Comparison of ENCODE assay signal across 29 cellular contexts in genomic region chr1:228066416-228066815, GRCh38. TPM values are rescaled to one million over a fixed set of nuclear protein-coding genes. Genes with fewer than 3 reads are reported as not detected.
DNase-seq lines count a peak whose midpoint lies in the region; ATAC-seq, FAIRE-seq and TF ChIP-seq lines count a peak whose summit lies in the region.
"Had no signal": no experiment of that assay in that cellular context is flagged by ENCODE, and none has a peak within 500 bp of the region (broad histone marks: within the 10 kb centered on the region; RNA-seq: fewer than 3 reads in every experiment).

No MANE protein-coding gene starts in this region.

- ATAC-seq in K562 (no peak), GM21528 (IDR thresholded peaks at IDR 0.05; ENCODE audit: low FRiP score, unreplicated experiment) (no peak)
- ATAC-seq: GM12878, PC-3, SK-N-SH treated with all-trans-retinoic acid at 6 μM for 48 hours had no signal

- no TSS peak for BruUV-seq in K562 (replicated peaks; lab: Mats Ljungman, UMichigan)

- H3K36me3 ChIP-seq in K562 (ENCODE audit: control insufficient read depth, insufficient read depth, low read length) = no peaks in the 10 kb centered on the region
- no peaks in the 10 kb centered on the region for H3K36me3 ChIP-seq in neuronal stem cell (replicated peaks in 1 of 2; ENCODE audit: control insufficient read depth in 2 of 2, insufficient read depth in 2 of 2, low read length in 2 of 2)
- H3K36me3 ChIP-seq in stomach = no peaks in the 10 kb centered on the region
- H3K36me3 ChIP-seq: BE2C, SJCRH30 had no signal

- H3K27ac ChIP-seq in K562 (ENCODE audit: extremely low read depth, low read depth, low read length) (no peak overlapping the region), neuronal stem cell (replicated peaks; ENCODE audit: low read length) (no peak overlapping the region), stomach (no peak overlapping the region)
- H3K27ac ChIP-seq: KMS-11, SJCRH30 had no signal

- TF ChIP-seq POLR2A in K562 (conservative IDR thresholded peaks at IDR 0.05) = no peak
- no peak for TF ChIP-seq POLR2A in stomach (IDR thresholded peaks at IDR 0.05)

- TF ChIP-seq EP300 in K562 (IDR thresholded peaks at IDR 0.05; ENCODE audit: low read length) (no peak), stomach (IDR thresholded peaks at IDR 0.05) (no peak)

- CTCF ChIA-PET in K562 (lab: Yijun Ruan, JAX; ENCODE audit: low intra/inter-chr PET ratio) = no interaction called here

- H3K14ac ChIP-seq in neuronal stem cell (ENCODE audit: low read length) = no peak overlapping the region

- H3K4me2 ChIP-seq in K562 (ENCODE audit: insufficient read depth, low read length) (no peak overlapping the region), neuronal stem cell (ENCODE audit: insufficient read depth, low read length, poor library complexity, severe bottlenecking) (no peak overlapping the region)
- H3K4me2 ChIP-seq: KMS-11 had no signal

- TF ChIP-seq CTCF in K562 (IDR thresholded peaks at IDR 0.05 in 2 of 3, conservative IDR thresholded peaks at IDR 0.05 in 1 of 3; ENCODE audit: insufficient read depth in 2 of 3, low read depth in 1 of 3, low read length in 3 of 3) (no peak), stomach (IDR thresholded peaks at IDR 0.05) (no peak)

- H3K9ac ChIP-seq in K562 (ENCODE audit: insufficient read depth in 1 of 2, low read depth in 2 of 2, low read length in 2 of 2) (no peak overlapping the region), neuronal stem cell (ENCODE audit: low read depth, low read length, poor library complexity) (no peak overlapping the region)
- H3K9ac ChIP-seq: KMS-11 had no signal

- POLR2A ChIA-PET in K562 (lab: Yijun Ruan, JAX) = interaction anchor here (0.6 to 1.4 kb wide), 5 partner anchors 10 to 61 kb away, joined by 3 to 5 read pairs (median 3); partner anchors contain the start of gene ARF1

- no peak overlapping the region for H2BK5ac ChIP-seq in neuronal stem cell (ENCODE audit: low read length)

- H3K23ac ChIP-seq in neuronal stem cell (ENCODE audit: low read depth, low read length, poor library complexity) = no peak overlapping the region

- no peak for TF ChIP-seq RAD21 in K562 (CRISPR knock-in tag; conservative IDR thresholded peaks at IDR 0.05 in 1 of 2, IDR thresholded peaks at IDR 0.05 in 1 of 2)

- H3K4ac ChIP-seq in neuronal stem cell (ENCODE audit: low read length) = no peak overlapping the region

- no peak overlapping the region for H4K91ac ChIP-seq in neuronal stem cell (ENCODE audit: low read depth, low read length, poor library complexity)

- H3K9me3 ChIP-seq in K562 (replicated peaks; ENCODE audit: control insufficient read depth, insufficient read depth, low read depth, low read length) = no peaks in the 10 kb centered on the region
- H3K9me3 ChIP-seq in neuronal stem cell (replicated peaks in 1 of 2; ENCODE audit: control insufficient read depth in 2 of 2, insufficient read depth in 1 of 2, low read depth in 1 of 2, low read length in 2 of 2) = peaks cover 0 to 3% of the 10 kb centered on the region in 2 donors
- H3K9me3 ChIP-seq in stomach = no peaks in the 10 kb centered on the region
- H3K9me3 ChIP-seq: BE2C, SJCRH30 had no signal

- no peaks in the 10 kb centered on the region for H3K9me1 ChIP-seq in K562 (ENCODE audit: control insufficient read depth, insufficient read depth, low read length)

- in situ Hi-C loops in K562 (cut with MboI) = no loop called here

- peak overlapping the region; percentile 84 for H2AK5ac ChIP-seq in neuronal stem cell (ENCODE audit: low read depth, low read length)

- no peaks in the 10 kb centered on the region for H3K79me2 ChIP-seq in K562 (ENCODE audit: control insufficient read depth, insufficient read depth, low read length)

- no peak overlapping the region for H2BK120ac ChIP-seq in neuronal stem cell (ENCODE audit: low read depth, low read length)

- H2AFZ ChIP-seq in K562 (ENCODE audit: low read depth, low read length) = no peak overlapping the region
- H2AFZ ChIP-seq in neuronal stem cell (ENCODE audit: low read length) = no peak overlapping the region

- H3K18ac ChIP-seq in neuronal stem cell (ENCODE audit: low read length) = no peak overlapping the region

- H3K79me1 ChIP-seq in neuronal stem cell (ENCODE audit: low read depth, low read length) = no peaks in the 10 kb centered on the region

- peaks cover 0 to 19% of the 10 kb centered on the region in 2 experiments; a peak in 2 of 5 replicates for H3K4me1 ChIP-seq in K562 (replicated peaks in 1 of 2; ENCODE audit: control insufficient read depth in 2 of 2, insufficient read depth in 2 of 2, low read length in 2 of 2)
- no peaks in the 10 kb centered on the region for H3K4me1 ChIP-seq in neuronal stem cell (ENCODE audit: control insufficient read depth in 2 of 2, insufficient read depth in 1 of 2, low read depth in 1 of 2, low read length in 2 of 2)
- H3K4me1 ChIP-seq in stomach = no peaks in the 10 kb centered on the region
- H3K4me1 ChIP-seq: BE2C, SJCRH30 had no signal

- H2BK15ac ChIP-seq in neuronal stem cell (ENCODE audit: low read length) = no peak overlapping the region

- no peaks in the 10 kb centered on the region for H4K20me1 ChIP-seq in K562 (replicated peaks; ENCODE audit: control insufficient read depth, insufficient read depth, low read length)

- H3K4me3 ChIP-seq in K562 (no peak overlapping the region), neuronal stem cell (ENCODE audit: low read length in 2 of 2) (no peak overlapping the region), stomach (no peak overlapping the region)
- H3K4me3 ChIP-seq: GM12878, SJCRH30 had no signal

- H4K8ac ChIP-seq in neuronal stem cell (ENCODE audit: low read depth, low read length) = no peak overlapping the region

- no peak overlapping the region for H2BK12ac ChIP-seq in neuronal stem cell (ENCODE audit: low read length)

- 0% methylated on average over 4 of the region's 4 CpGs for WGBS in K562 (ENCODE audit: insufficient coverage, low coverage, missing lambda C conversion rate)
- WGBS in neuronal stem cell (ENCODE audit: extremely low coverage in 2 of 2, insufficient read length in 2 of 2, insufficient replicate concordance in 1 of 2), 2 donors = no CpG with 5 or more reads among the region's 4 CpGs
- WGBS in stomach, 5 donors = 35 to 50% (median 41%) methylated on average over 4 of the region's 4 CpGs

- intact Hi-C loops in K562 (cut with micrococcal nuclease) = no loop called here
- intact Hi-C loops in stomach (cut with DNase I; ENCODE audit: low total_unique reads) = no loop called here

- DNase-seq in activated effector memory CD4-positive, alpha-beta T cell treated with anti-CD3 and anti-CD28 coated beads, Interleukin-2, amount 50 U/mL, for 16 hours = peak; percentile 24
- DNase-seq in activated effector memory CD4-positive, alpha-beta T cell treated with Interleukin-2 at 50 U/mL for 16 hours = no peak
- DNase-seq in K562 (ENCODE audit: extremely low read depth in 1 of 4, low spot score in 3 of 4) = no peak
- DNase-seq in neuronal stem cell (ENCODE audit: low spot score) = no peak
- DNase-seq in stomach = peak; percentile 21
- DNase-seq in cerebellar cortex (ENCODE audit: low spot score) = no peak
- DNase-seq in iPS-NIHi7 (ENCODE audit: extremely low spot score) = no peak
- DNase-seq: BE2C; Calu3; DMS153; GDM1; HCEC 1CT; IMR-90; MM.1S; NCI-H1436; NCI-H187; NCI-H2081 treated with DMSO at 0.1 percent for 48 hours; NCI-H2171; NCI-H226; NCI-H510A treated with DMSO at 0.1 percent for 48 hours; NCI-H748 treated with DMSO at 0.1 percent for 48 hours; NK-92 treated with Interleukin-12 subunit alpha and Interleukin-12 subunit beta, amount 100 ng/mL, for 24 hours; PC-3; SJCRH30 had no signal

- H3K27me3 ChIP-seq in K562 (ENCODE audit: control insufficient read depth in 2 of 2, insufficient read depth in 2 of 2, low read length in 2 of 2) = peaks cover 11 to 33% of the 10 kb centered on the region in 2 experiments; a peak in 4 of 5 replicates
- peaks cover 3 to 84% (median 52%) of the 10 kb centered on the region in 3 experiments for H3K27me3 ChIP-seq in neuronal stem cell (ENCODE audit: control insufficient read depth in 3 of 3, insufficient read depth in 3 of 3, low read depth in 1 of 3, low read length in 3 of 3)
- H3K27me3 ChIP-seq in stomach = peaks cover 0 to 100% (median 61%) of the 10 kb centered on the region in 3 donors
- H3K27me3 ChIP-seq: SJCRH30 had no signal

- no peak for FAIRE-seq in K562 (lab: Jason Lieb, UNC)
- FAIRE-seq: GM12878, H1 had no signal

RNA-seq across cellular contexts. Expression of gene ARF1, which starts 16.1 kb away (rescaled TPM):
- total RNA-seq in K562 (2011; cell fraction: chromatin; rRNA removed; ENCODE audit: low replicate concordance) = 99.7 and 210 TPM in 2 replicates
- total RNA-seq in K562 (2011; cell fraction: nucleolus; rRNA removed) = 245 and 251 TPM in 2 replicates
- total RNA-seq in K562 (2011; cell fraction: nucleoplasm; rRNA removed) = 187 and 199 TPM in 2 replicates
- total RNA-seq in K562 (2014; rRNA removed) (325 and 442 TPM in 2 replicates), K562 (2014; rRNA removed; fragmentation: Illumina TruSeq; extraction: Trizol) (120 and 140 TPM in 2 replicates), K562 (2015; rRNA removed; fragmentation: Illumina TruSeq; extraction: Trizol) (192 and 198 TPM in 2 replicates), K562 (2021) (472 and 483 TPM in 2 replicates), stomach (100 to 1,000 TPM; 111 to 289 (median 131) TPM)
- polyA plus RNA-seq in K562 (2011; rRNA removed) (351 and 621 TPM in 2 replicates), K562 (2014; fragmentation: Illumina TruSeq; extraction: Trizol) (593 and 811 TPM in 2 replicates), K562 (2014; fragmentation: Nextera tagmentation; extraction: Ambion mirVana) (100 to 1,000 TPM in 1 of 2 experiments, 10 to 100 TPM in 1; 69.8 to 232 TPM), K562 (2014; rRNA removed) (435 and 476 TPM in 2 replicates), stomach (100 to 1,000 TPM; 230 to 310 (median 271) TPM)
- 776 and 1,036 TPM in 2 replicates for polyA plus RNA-seq in K562 (2011; cell fraction: cytosol; rRNA removed)
- 257 and 274 TPM in 2 replicates for polyA plus RNA-seq in K562 (2011; cell fraction: nucleus; rRNA removed)
- 485 and 750 TPM in 2 replicates for polyA plus RNA-seq in K562 (2012)
- polyA minus RNA-seq in K562 (2011; rRNA and poly(A)+ RNA removed) = 408 and 480 TPM in 2 replicates
- polyA minus RNA-seq in K562 (2011; cell fraction: cytosol; rRNA and poly(A)+ RNA removed) = 429 and 660 TPM in 2 replicates
- polyA minus RNA-seq in K562 (2011; cell fraction: nucleus; rRNA and poly(A)+ RNA removed) = 68.0 and 128 TPM in 2 replicates
- polyA plus RNA-seq in neuronal stem cell (2013, experiment 1 of 2) = 267 TPM
- 266 TPM for polyA plus RNA-seq in neuronal stem cell (2013, experiment 2 of 2)

RNA-seq across cellular contexts. Expression of gene C1orf35, which starts 36.7 kb away (rescaled TPM):
- total RNA-seq in K562 (2011; cell fraction: chromatin; rRNA removed; ENCODE audit: low replicate concordance) = 16.4 and 31.0 TPM in 2 replicates
- 27.0 and 28.6 TPM in 2 replicates for total RNA-seq in K562 (2011; cell fraction: nucleolus; rRNA removed)
- total RNA-seq in K562 (2011; cell fraction: nucleoplasm; rRNA removed) = 20.4 and 20.5 TPM in 2 replicates
- total RNA-seq in K562 (2014; rRNA removed) = 42.2 and 50.8 TPM in 2 replicates
- total RNA-seq in K562 (2014; rRNA removed; fragmentation: Illumina TruSeq; extraction: Trizol) = 4.9 and 8.3 TPM in 2 replicates
- total RNA-seq in K562 (2015; rRNA removed; fragmentation: Illumina TruSeq; extraction: Trizol) = 18.9 and 23.2 TPM in 2 replicates
- total RNA-seq in K562 (2021) = 38.2 and 41.8 TPM in 2 replicates
- 10.8 and 15.6 TPM in 2 replicates for polyA plus RNA-seq in K562 (2011; rRNA removed)
- polyA plus RNA-seq in K562 (2011; cell fraction: cytosol; rRNA removed) = 12.7 and 22.3 TPM in 2 replicates
- polyA plus RNA-seq in K562 (2011; cell fraction: nucleus; rRNA removed) = 44.7 and 65.7 TPM in 2 replicates
- polyA plus RNA-seq in K562 (2012) = 28.9 and 30.6 TPM in 2 replicates
- polyA plus RNA-seq in K562 (2014; fragmentation: Illumina TruSeq; extraction: Trizol) = 12.5 and 20.9 TPM in 2 replicates
- polyA plus RNA-seq in K562 (2014; fragmentation: Nextera tagmentation; extraction: Ambion mirVana) = 1 to 10 TPM; 3.2 to 3.8 TPM
- polyA plus RNA-seq in K562 (2014; rRNA removed) = 34.3 and 48.7 TPM in 2 replicates
- 1.9 and 2.0 TPM in 2 replicates for polyA minus RNA-seq in K562 (2011; rRNA and poly(A)+ RNA removed)
- polyA minus RNA-seq in K562 (2011; cell fraction: cytosol; rRNA and poly(A)+ RNA removed) = 2.3 and 5.9 TPM in 2 replicates
- polyA minus RNA-seq in K562 (2011; cell fraction: nucleus; rRNA and poly(A)+ RNA removed) = 6.9 and 8.2 TPM in 2 replicates
- polyA plus RNA-seq in neuronal stem cell (2013, experiment 1 of 2) = 28.9 TPM
- polyA plus RNA-seq in neuronal stem cell (2013, experiment 2 of 2) = 28.4 TPM
- total RNA-seq in stomach = 10 to 100 TPM in 2 of 5 donors, 1 to 10 TPM in 2, under 1 TPM in 1; 0.58 to 94.7 (median 5.0) TPM
- 10 to 100 TPM; 12.8 to 30.5 (median 20.0) TPM for polyA plus RNA-seq in stomach

RNA-seq across cellular contexts. Expression of gene MRPL55, which starts 42.7 kb away (rescaled TPM):
- 49.1 and 124 TPM in 2 replicates for total RNA-seq in K562 (2011; cell fraction: chromatin; rRNA removed; ENCODE audit: low replicate concordance)
- 125 and 127 TPM in 2 replicates for total RNA-seq in K562 (2011; cell fraction: nucleolus; rRNA removed)
- total RNA-seq in K562 (2011; cell fraction: nucleoplasm; rRNA removed) = 91.0 and 99.2 TPM in 2 replicates
- total RNA-seq in K562 (2014; rRNA removed) (228 and 230 TPM in 2 replicates), K562 (2014; rRNA removed; fragmentation: Illumina TruSeq; extraction: Trizol) (26.7 and 47.2 TPM in 2 replicates), K562 (2015; rRNA removed; fragmentation: Illumina TruSeq; extraction: Trizol) (83.8 and 90.1 TPM in 2 replicates), K562 (2021) (112 and 120 TPM in 2 replicates), stomach (100 to 1,000 TPM in 1 of 5 donors, 10 to 100 TPM in 4; 18.7 to 101 (median 77.4) TPM)
- polyA plus RNA-seq in K562 (2011; rRNA removed) (65.9 and 115 TPM in 2 replicates), K562 (2014; fragmentation: Illumina TruSeq; extraction: Trizol) (81.0 and 93.0 TPM in 2 replicates), K562 (2014; fragmentation: Nextera tagmentation; extraction: Ambion mirVana) (10 to 100 TPM; 34.9 to 77.0 TPM), K562 (2014; rRNA removed) (154 and 166 TPM in 2 replicates), stomach (100 to 1,000 TPM; 136 to 158 (median 156) TPM)
- polyA plus RNA-seq in K562 (2011; cell fraction: cytosol; rRNA removed) = 142 and 334 TPM in 2 replicates
- 277 and 406 TPM in 2 replicates for polyA plus RNA-seq in K562 (2011; cell fraction: nucleus; rRNA removed)
- 90.3 and 111 TPM in 2 replicates for polyA plus RNA-seq in K562 (2012)
- 25.6 and 46.0 TPM in 2 replicates for polyA minus RNA-seq in K562 (2011; rRNA and poly(A)+ RNA removed)
- polyA minus RNA-seq in K562 (2011; cell fraction: cytosol; rRNA and poly(A)+ RNA removed) = 61.9 and 66.6 TPM in 2 replicates
- polyA minus RNA-seq in K562 (2011; cell fraction: nucleus; rRNA and poly(A)+ RNA removed) = 48.2 and 76.1 TPM in 2 replicates
- 69.3 TPM for polyA plus RNA-seq in neuronal stem cell (2013, experiment 1 of 2)
- polyA plus RNA-seq in neuronal stem cell (2013, experiment 2 of 2) = 63.2 TPM

RNA-seq across cellular contexts. Expression of gene WNT3A, which starts 59.6 kb away (rescaled TPM):
- not detected in 2 replicates for total RNA-seq in K562 (2011; cell fraction: chromatin; rRNA removed; ENCODE audit: low replicate concordance)
- not detected in 2 replicates for total RNA-seq in K562 (2011; cell fraction: nucleolus; rRNA removed)
- not detected in 2 replicates for total RNA-seq in K562 (2011; cell fraction: nucleoplasm; rRNA removed)
- total RNA-seq in K562 (2014; rRNA removed) (not detected in 2 replicates), K562 (2014; rRNA removed; fragmentation: Illumina TruSeq; extraction: Trizol) (not detected in 2 replicates), K562 (2015; rRNA removed; fragmentation: Illumina TruSeq; extraction: Trizol) (not detected in 2 replicates), K562 (2021) (not detected in 2 replicates), stomach (not detected)
- polyA plus RNA-seq in K562 (2011; rRNA removed) (not detected in 2 replicates), K562 (2014; fragmentation: Illumina TruSeq; extraction: Trizol) (not detected in 2 replicates), K562 (2014; fragmentation: Nextera tagmentation; extraction: Ambion mirVana) (not detected), K562 (2014; rRNA removed) (not detected in 2 replicates), stomach (under 1 TPM in 2 of 3 donors, not detected in 1; 0.31 to 0.90 TPM)
- not detected in 2 replicates for polyA plus RNA-seq in K562 (2011; cell fraction: cytosol; rRNA removed)
- polyA plus RNA-seq in K562 (2011; cell fraction: nucleus; rRNA removed) = not detected in 2 replicates
- not detected in 2 replicates for polyA plus RNA-seq in K562 (2012)
- not detected in 2 replicates for polyA minus RNA-seq in K562 (2011; rRNA and poly(A)+ RNA removed)
- not detected in 2 replicates for polyA minus RNA-seq in K562 (2011; cell fraction: cytosol; rRNA and poly(A)+ RNA removed)
- not detected in 2 replicates for polyA minus RNA-seq in K562 (2011; cell fraction: nucleus; rRNA and poly(A)+ RNA removed)
- 0.01 TPM for polyA plus RNA-seq in neuronal stem cell (2013, experiment 1 of 2)
- polyA plus RNA-seq in neuronal stem cell (2013, experiment 2 of 2) = 0.01 TPM
- total RNA-seq: Calu3, GM12878, IMR-90, SJCRH30 had no signal
- polyA plus RNA-seq: IMR-90 had no signal

Comparison
In these comparisons a context has a peak if more than half of its experiments do, and no peak if none do; other contexts are left out.
1. DNase-seq: peak in activated effector memory CD4-positive, alpha-beta T cell treated with anti-CD3 and anti-CD28 coated beads, Interleukin-2, amount 50 U/mL, for 16 hours (single experiment) and stomach (single experiment); none in activated effector memory CD4-positive, alpha-beta T cell treated with Interleukin-2 at 50 U/mL for 16 hours (single experiment), K562 (0 of 4), neuronal stem cell (single experiment), cerebellar cortex (single experiment) and iPS-NIHi7 (single experiment).